Comparison of ENCODE assay signal across 8 cellular contexts in the genomic region with DNA sequence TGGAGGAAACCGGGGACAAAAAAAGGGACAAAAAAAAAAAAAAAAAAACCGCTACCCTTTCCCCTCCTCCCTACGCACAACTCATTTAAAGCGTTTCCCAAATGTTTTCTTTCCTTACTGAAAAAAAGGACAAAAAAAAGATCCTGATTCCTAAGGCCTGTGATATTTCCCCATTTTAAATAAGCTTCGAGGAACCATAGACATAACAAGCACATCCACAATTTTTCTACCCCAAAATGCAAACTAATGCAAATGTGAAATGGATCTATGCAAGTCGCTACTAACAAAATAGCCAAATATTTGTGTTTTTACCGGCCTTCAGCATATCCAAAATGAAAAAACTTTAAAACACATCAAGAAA. TPM values are rescaled to one million over a fixed set of nuclear protein-coding genes. Genes with fewer than 3 reads are reported as not detected.
DNase-seq lines count a peak whose midpoint lies in the region; ATAC-seq, FAIRE-seq and TF ChIP-seq lines count a peak whose summit lies in the region.

No MANE protein-coding gene starts in this region.

- H2AFZ ChIP-seq in OCI-LY7 (ENCODE audit: low read length): peak overlapping the region; percentile 90; the same call in 1 of the 2 replicates
- H2AFZ ChIP-seq in parathyroid adenoma: peak overlapping the region; percentile 77

- DNase-seq in Calu3 (no peak), OCI-LY7 (ENCODE audit: low spot score) (no peak), epithelial cell of prostate (ENCODE audit: low read depth, low spot score) (no peak), GM19239 (ENCODE audit: insufficient read length, low spot score) (no peak), mucosa of gallbladder (ENCODE audit: low spot score) (no peak)

- no peak for FAIRE-seq in GM19239 (lab: Jason Lieb, UNC)

- CTCF ChIA-PET in Calu3 (lab: Charles Lee): interaction anchor here (0.6 to 1.8 kb wide), 11 partner anchors 14 to 673 kb away, joined by 3 to 13 read pairs (median 5); no protein-coding TSS in a partner anchor
- CTCF ChIA-PET in OCI-LY7 (lab: Charles Lee; ENCODE audit: unreplicated experiment): no interaction called here

- no peaks in the 10 kb centered on the region for H3K9me2 ChIP-seq in OCI-LY7 (ENCODE audit: insufficient read depth, low read length)

- no peaks in the 10 kb centered on the region for H3K27me3 ChIP-seq in parathyroid adenoma (ENCODE audit: control insufficient read depth, insufficient read depth, low read length)

- H3K4me1 Mint-ChIP-seq in Calu3 (ENCODE audit: low read depth, unreplicated experiment): peaks cover 65% of the 10 kb centered on the region

- POLR2A ChIA-PET in OCI-LY7 (lab: Charles Lee): interaction anchor here (0.7 to 2.4 kb wide), 13 partner anchors 12 to 420 kb away, joined by 3 to 20 read pairs (median 5); no protein-coding TSS in a partner anchor

- H3K9me3 ChIP-seq in OCI-LY7 (ENCODE audit: low read length) (no peaks in the 10 kb centered on the region), parathyroid adenoma (ENCODE audit: control insufficient read depth, low read length) (no peaks in the 10 kb centered on the region)

- ATAC-seq in HG03354 (IDR thresholded peaks at IDR 0.05; ENCODE audit: poor library complexity, severe bottlenecking, unreplicated experiment): no peak
- ATAC-seq in HG02852 (IDR thresholded peaks at IDR 0.05; ENCODE audit: unreplicated experiment): no peak

- intact Hi-C loops in Calu3 (cut with micrococcal nuclease; ENCODE audit: unreplicated experiment) (loop anchor here (5.0 kb wide), 1 partner anchor 82 kb away; no protein-coding TSS in a partner anchor), OCI-LY7 (cut with micrococcal nuclease; ENCODE audit: unreplicated experiment) (loop anchor here (2.0 kb wide), 3 partner anchors 28 to 58 kb away; no protein-coding TSS in a partner anchor)

- H3K27ac ChIP-seq in OCI-LY7 (ENCODE audit: low read depth, low read length, poor library complexity, severe bottlenecking): peak overlapping the region; percentile 68
- H3K27ac ChIP-seq in epithelial cell of prostate: peak overlapping the region; percentile 94
- H3K27ac ChIP-seq in parathyroid adenoma: peak overlapping the region; percentile 93

- H4K20me1 ChIP-seq in OCI-LY7 (ENCODE audit: insufficient read depth, low read length): no peaks in the 10 kb centered on the region

- H3K4me1 ChIP-seq in OCI-LY7 (ENCODE audit: insufficient read depth, low read length, poor library complexity, severe bottlenecking): peaks cover 24% of the 10 kb centered on the region
- H3K4me1 ChIP-seq in parathyroid adenoma: peaks cover 22% of the 10 kb centered on the region

- H3K4me3 Mint-ChIP-seq in Calu3 (ENCODE audit: low read depth, unreplicated experiment): peak overlapping the region; percentile 69

- no peaks in the 10 kb centered on the region for H3K9me3 Mint-ChIP-seq in Calu3 (ENCODE audit: low read depth, unreplicated experiment)

- peak overlapping the region; percentile 78 for H3K27ac Mint-ChIP-seq in Calu3 (ENCODE audit: unreplicated experiment)

- H3K4me2 ChIP-seq in OCI-LY7 (ENCODE audit: low read length) (peak overlapping the region; percentile 90), parathyroid adenoma (ENCODE audit: low read length) (peak overlapping the region; percentile 95)

- BruUV-seq in Calu3 (replicated peaks; lab: Mats Ljungman, UMichigan): TSS peak; percentile 79
- BruUV-seq in OCI-LY7 (replicated peaks; lab: Mats Ljungman, UMichigan): TSS peak; percentile 66

- peaks cover 74% of the 10 kb centered on the region for H3K36me3 Mint-ChIP-seq in Calu3 (ENCODE audit: insufficient read depth, unreplicated experiment)

- TF ChIP-seq CTCF in Calu3 (IDR thresholded peaks at IDR 0.05; ENCODE audit: unreplicated experiment) (no peak), OCI-LY7 (conservative IDR thresholded peaks at IDR 0.05; ENCODE audit: low read length) (no peak), parathyroid adenoma (IDR thresholded peaks at IDR 0.05) (no peak)

- H3K4me3 ChIP-seq in OCI-LY7 (ENCODE audit: low read depth, low read length, poor library complexity, severe bottlenecking) (peak overlapping the region; percentile 81), parathyroid adenoma (ENCODE audit: low read depth, low read length) (peak overlapping the region; percentile 84)

- H3K79me2 ChIP-seq in OCI-LY7 (ENCODE audit: insufficient read depth, low read depth, low read length) (peaks cover 36% of the 10 kb centered on the region), parathyroid adenoma (peaks cover 12% of the 10 kb centered on the region)

- H3K9ac ChIP-seq in parathyroid adenoma: peak overlapping the region; percentile 72

- no peaks in the 10 kb centered on the region for H3K27me3 Mint-ChIP-seq in Calu3 (ENCODE audit: unreplicated experiment)

- H3K36me3 ChIP-seq in OCI-LY7 (ENCODE audit: insufficient read depth, low read length): no peaks in the 10 kb centered on the region
- H3K36me3 ChIP-seq in parathyroid adenoma (ENCODE audit: control insufficient read depth, insufficient read depth, low read length): no peaks in the 10 kb centered on the region

RNA-seq across cellular contexts. Expression of a gene that starts 1.4 kb away (rescaled TPM):
- total RNA-seq in Calu3 (2022) (87.3 and 95.6 TPM in 2 replicates), OCI-LY7 (2022) (68.4 and 77.0 TPM in 2 replicates), mucosa of gallbladder (45.4 TPM)
- 35.1 and 39.7 TPM in 2 replicates for total RNA-seq in OCI-LY7 (2014; rRNA removed; shearing (Covaris generic))
